In genomic region chr11:26550022-26550421, GRCh38 we compare ENCODE assay signal across 26 cellular contexts. TPM values are rescaled to one million over a fixed set of nuclear protein-coding genes. Genes with fewer than 3 reads are reported as not detected.
"Had no signal": no experiment of that assay in that cellular context is flagged by ENCODE, and none has a peak within 500 bp of the region (broad histone marks: within the 10 kb centered on the region; RNA-seq: fewer than 3 reads in every experiment).

No MANE protein-coding gene starts in this region.

- H3K27ac ChIP-seq: KMS-11, PC-9, Peyer's patch, SJCRH30 had no signal

- H3K9ac ChIP-seq: KMS-11 had no signal

- DNase-seq: IMR-90; Kasumi-1; MM.1S; NCI-H1092 treated with DMSO at 0.1 percent for 48 hours; NCI-H1436; NCI-H187; NCI-H2029; NCI-H2081 treated with DMSO at 0.1 percent for 48 hours; NCI-H2171; NCI-H226; NCI-H446; NCI-H510A; NCI-H524 treated with DMSO at 0.1 percent for 48 hours; NCI-H69; NCI-H774; NK-92 treated with Interleukin-12 subunit alpha and Interleukin-12 subunit beta, amount 100 ng/mL, for 24 hours; PC-9; Peyer's patch; SHP77 treated with DMSO at 0.1 percent for 48 hours; SJCRH30 had no signal

- H3K9me3 ChIP-seq: Peyer's patch, SJCRH30 had no signal

- H3K4me1 ChIP-seq: Peyer's patch, SJCRH30 had no signal

- ATAC-seq: HepG2, Right ventricle myocardium inferior, SK-N-SH treated with all-trans-retinoic acid at 6 μM for 48 hours had no signal

- H3K36me3 ChIP-seq: Peyer's patch, SJCRH30 had no signal

- H3K27me3 ChIP-seq: Peyer's patch, SJCRH30 had no signal

- H2AFZ ChIP-seq: PC-9 had no signal

- H3K4me2 ChIP-seq: KMS-11, PC-9 had no signal

- H3K4me3 ChIP-seq: PC-9, Peyer's patch, SJCRH30 had no signal

- FAIRE-seq: HepG2 had no signal

RNA-seq across cellular contexts. Expression of gene MUC15, which starts 22.0 kb away (rescaled TPM):
- total RNA-seq: HT1080, IMR-90, OCI-LY7, Peyer's patch, Right ventricle myocardium inferior, SJCRH30 had no signal
- polyA plus RNA-seq: IMR-90 had no signal
